Comparison of ENCODE assay signal across 19 cellular contexts in genomic region chr12:112159146-112159541, GRCh38. TPM values are rescaled to one million over a fixed set of nuclear protein-coding genes. Genes with fewer than 3 reads are reported as not detected.
DNase-seq lines count a peak whose midpoint lies in the region; ATAC-seq, FAIRE-seq and TF ChIP-seq lines count a peak whose summit lies in the region.
"Had no signal": no experiment of that assay in that cellular context is flagged by ENCODE, and none has a peak within 500 bp of the region (broad histone marks: within the 10 kb centered on the region; RNA-seq: fewer than 3 reads in every experiment).

No MANE protein-coding gene starts in this region.

- CTCF ChIA-PET in activated CD4-positive, alpha-beta memory T cell treated with anti-CD3 and anti-CD28 coated beads for 36 hours (lab: Charles Lee): no interaction called here

- H3K4me1 Mint-ChIP-seq in natural killer cell (peaks cover 13 to 21% of the 10 kb centered on the region in 2 donors), memory B cell (peaks cover 33% of the 10 kb centered on the region)
- H3K4me1 Mint-ChIP-seq in natural killer cell treated with Interleukin-12 subunit alpha and Interleukin-12 subunit beta and Interleukin-15 and Interleukin-18, amount 100 ng/mL, for 72 hours (ENCODE audit: low read depth in 2 of 2): peaks cover 18 to 20% of the 10 kb centered on the region in 2 donors
- peaks cover 24% of the 10 kb centered on the region for H3K4me1 Mint-ChIP-seq in activated CD4-positive, alpha-beta memory T cell treated with anti-CD3 and anti-CD28 coated beads for 36 hours (ENCODE audit: low read depth)

- H3K27me3 Mint-ChIP-seq in natural killer cell (ENCODE audit: low read depth in 2 of 2) (no peaks in the 10 kb centered on the region), memory B cell (no peaks in the 10 kb centered on the region)
- H3K27me3 Mint-ChIP-seq in natural killer cell treated with Interleukin-12 subunit alpha and Interleukin-12 subunit beta and Interleukin-15 and Interleukin-18, amount 100 ng/mL, for 72 hours: no peaks in the 10 kb centered on the region
- H3K27me3 Mint-ChIP-seq in activated CD4-positive, alpha-beta memory T cell treated with anti-CD3 and anti-CD28 coated beads for 36 hours: no peaks in the 10 kb centered on the region
- H3K27me3 Mint-ChIP-seq: dendritic cell treated with granulocyte-macrophage colony-stimulating factor and Interleukin-4, amounts not matched to agents 40 ng/mL and 50 ng/mL, for 4 days had no signal

- H3K4me3 Mint-ChIP-seq in natural killer cell: no peak overlapping the region
- H3K4me3 Mint-ChIP-seq in natural killer cell treated with Interleukin-12 subunit alpha and Interleukin-12 subunit beta and Interleukin-15 and Interleukin-18, amount 100 ng/mL, for 72 hours: no peak overlapping the region
- no peak overlapping the region for H3K4me3 Mint-ChIP-seq in activated CD4-positive, alpha-beta memory T cell treated with anti-CD3 and anti-CD28 coated beads for 36 hours
- peak overlapping the region; percentile 41 for H3K4me3 Mint-ChIP-seq in memory B cell
- H3K4me3 Mint-ChIP-seq: dendritic cell treated with granulocyte-macrophage colony-stimulating factor and Interleukin-4, amounts not matched to agents 40 ng/mL and 50 ng/mL, for 4 days had no signal

- no peak for ATAC-seq in natural killer cell
- ATAC-seq in natural killer cell treated with Interleukin-12 subunit alpha and Interleukin-12 subunit beta and Interleukin-15 and Interleukin-18, amount 100 ng/mL, for 72 hours: no peak
- ATAC-seq in memory B cell (ENCODE audit: low read depth): no peak
- no peak for ATAC-seq in HG02610 (IDR thresholded peaks at IDR 0.05; ENCODE audit: unreplicated experiment)
- ATAC-seq: pancreas had no signal

- intact Hi-C loops in natural killer cell (cut with micrococcal nuclease): no loop called here
- intact Hi-C loops in activated CD4-positive, alpha-beta memory T cell treated with anti-CD3 and anti-CD28 coated beads for 36 hours (cut with micrococcal nuclease): no loop called here

- FAIRE-seq in HTR-8/SVneo (lab: Jason Lieb, UNC): no peak
- FAIRE-seq: pancreas, RCC 7860 had no signal

- H3K9me3 Mint-ChIP-seq in natural killer cell: peaks cover 2 to 3% of the 10 kb centered on the region in 2 donors
- peaks cover 7% of the 10 kb centered on the region for H3K9me3 Mint-ChIP-seq in natural killer cell treated with Interleukin-12 subunit alpha and Interleukin-12 subunit beta and Interleukin-15 and Interleukin-18, amount 100 ng/mL, for 72 hours
- peaks cover 45% of the 10 kb centered on the region for H3K9me3 Mint-ChIP-seq in activated CD4-positive, alpha-beta memory T cell treated with anti-CD3 and anti-CD28 coated beads for 36 hours
- peaks cover 15% of the 10 kb centered on the region for H3K9me3 Mint-ChIP-seq in memory B cell

- POLR2A ChIA-PET in activated CD4-positive, alpha-beta memory T cell treated with anti-CD3 and anti-CD28 coated beads for 36 hours (lab: Charles Lee): interaction anchor here (0.6 kb wide), 1 partner anchor 656 kb away, joined by 4 read pairs; no protein-coding TSS in a partner anchor

- H3K27ac Mint-ChIP-seq in natural killer cell (peak overlapping the region; percentile 47 to 80), memory B cell (peak overlapping the region; percentile 76)
- H3K27ac Mint-ChIP-seq in natural killer cell treated with Interleukin-12 subunit alpha and Interleukin-12 subunit beta and Interleukin-15 and Interleukin-18, amount 100 ng/mL, for 72 hours: peak overlapping the region in 1 of 2 donors; percentile 78
- peak overlapping the region; percentile 74 for H3K27ac Mint-ChIP-seq in activated CD4-positive, alpha-beta memory T cell treated with anti-CD3 and anti-CD28 coated beads for 36 hours
- H3K27ac Mint-ChIP-seq: dendritic cell treated with granulocyte-macrophage colony-stimulating factor and Interleukin-4, amounts not matched to agents 40 ng/mL and 50 ng/mL, for 4 days had no signal

- peaks cover 20% of the 10 kb centered on the region for H3K36me3 Mint-ChIP-seq in natural killer cell
- H3K36me3 Mint-ChIP-seq in natural killer cell treated with Interleukin-12 subunit alpha and Interleukin-12 subunit beta and Interleukin-15 and Interleukin-18, amount 100 ng/mL, for 72 hours: peaks cover 35% of the 10 kb centered on the region
- peaks cover 79% of the 10 kb centered on the region for H3K36me3 Mint-ChIP-seq in activated CD4-positive, alpha-beta memory T cell treated with anti-CD3 and anti-CD28 coated beads for 36 hours
- peaks cover 67% of the 10 kb centered on the region for H3K36me3 Mint-ChIP-seq in memory B cell

- no peak for TF ChIP-seq CTCF in natural killer cell (IDR thresholded peaks at IDR 0.05)

- DNase-seq in natural killer cell: no peak
- DNase-seq in natural killer cell treated with Interleukin-12 subunit alpha and Interleukin-12 subunit beta and Interleukin-15 and Interleukin-18, amount 100 ng/mL, for 72 hours (ENCODE audit: low spot score): no peak
- no peak for DNase-seq in activated CD4-positive, alpha-beta memory T cell treated with anti-CD3 and anti-CD28 coated beads for 36 hours
- no peak for DNase-seq in memory B cell (ENCODE audit: low spot score in 2 of 2)
- DNase-seq in HTR-8/SVneo (ENCODE audit: insufficient read length, low spot score): no peak
- no peak for DNase-seq in NCI-H510A (lab: John Stamatoyannopoulos, UW)
- DNase-seq: anterior cingulate cortex, DMS53, GDM1, glutamatergic neuron, kidney glomerular epithelial cell, NCI-H1694, NCI-H2171, NCI-H526 treated with DMSO at 0.1 percent for 48 hours, pancreas, T1000 had no signal

RNA-seq across cellular contexts. Expression of gene TRAFD1, which starts 33.8 kb away (rescaled TPM):
- total RNA-seq in natural killer cell: 10 to 100 TPM; 35.8 to 45.3 (median 45.2) TPM
- 10 to 100 TPM; 50.9 to 81.4 TPM for total RNA-seq in natural killer cell treated with Interleukin-12 subunit alpha and Interleukin-12 subunit beta and Interleukin-15 and Interleukin-18, amount 100 ng/mL, for 72 hours
- 10 to 100 TPM; 56.4 to 61.8 TPM for total RNA-seq in activated CD4-positive, alpha-beta memory T cell treated with anti-CD3 and anti-CD28 coated beads for 36 hours

RNA-seq across cellular contexts. Expression of gene NAA25, which starts 50.6 kb away (rescaled TPM):
- total RNA-seq in natural killer cell: 10 to 100 TPM; 25.8 to 34.4 (median 30.7) TPM
- 10 to 100 TPM; 31.6 to 78.3 TPM for total RNA-seq in natural killer cell treated with Interleukin-12 subunit alpha and Interleukin-12 subunit beta and Interleukin-15 and Interleukin-18, amount 100 ng/mL, for 72 hours
- total RNA-seq in activated CD4-positive, alpha-beta memory T cell treated with anti-CD3 and anti-CD28 coated beads for 36 hours: 10 to 100 TPM; 41.7 to 43.3 TPM
